Comparison of ENCODE assay signal across 12 cellular contexts in genomic region chr11:9943346-9944110, GRCh38.
A peak's percentile ranks its signal among the peaks of the same experiment; 100 is the strongest.
DNase-seq lines count a peak whose midpoint lies in the region; ATAC-seq, FAIRE-seq and TF ChIP-seq lines count a peak whose summit lies in the region.
"Had no signal": no experiment of that assay in that cellular context is flagged by ENCODE, and none has a peak within 500 bp of the region (broad histone marks: within the 10 kb centered on the region; RNA-seq: fewer than 3 reads in every experiment).

No MANE protein-coding gene starts in this region.

- H3K27ac ChIP-seq in SK-N-SH (ENCODE audit: low read depth in 2 of 2, low read length in 1 of 2) (peak overlapping the region; percentile 42 to 61; a peak in 3 of 4 replicates), pancreas (no peak overlapping the region)
- H3K27ac ChIP-seq: BLaER1 treated with 17β-estradiol and CSF1 and Interleukin-3, amounts not matched to agents 10 nM and 100 nM; Peyer's patch had no signal

- POLR2A ChIA-PET in SK-N-SH (lab: Yijun Ruan, JAX): no interaction called here

- H3K27me3 ChIP-seq in SK-N-SH (ENCODE audit: insufficient read depth): no peaks in the 10 kb centered on the region
- H3K27me3 ChIP-seq in pancreas: no peaks in the 10 kb centered on the region
- H3K27me3 ChIP-seq: BLaER1 treated with 17β-estradiol and CSF1 and Interleukin-3, amounts not matched to agents 10 nM and 100 nM; Peyer's patch had no signal

- TF ChIP-seq EP300 in SK-N-SH (IDR thresholded peaks at IDR 0.05; ENCODE audit: borderline replicate concordance in 1 of 2, low read depth in 1 of 2, low read length in 1 of 2): 0 out of 4 replicates have a peak, but pooled peaks of 1 of the 2 experiments have one; percentile 36

- H3K4me2 ChIP-seq in SK-N-SH: no peak overlapping the region
- H3K4me2 ChIP-seq: BLaER1 treated with 17β-estradiol and CSF1 and Interleukin-3, amounts not matched to agents 10 nM and 100 nM had no signal

- H3F3A ChIP-seq in SK-N-SH (replicated peaks; ENCODE audit: insufficient read depth): peaks cover 12% of the 10 kb centered on the region

- intact Hi-C loops in pancreas (cut with DNase I): no loop called here

- TF ChIP-seq RAD21 in SK-N-SH (IDR thresholded peaks at IDR 0.05; ENCODE audit: low read length): no peak

- H3K79me2 ChIP-seq in SK-N-SH (ENCODE audit: insufficient read depth): no peaks in the 10 kb centered on the region

- H3K4me1 ChIP-seq in SK-N-SH (ENCODE audit: control insufficient read depth in 1 of 2, insufficient read depth in 2 of 2, low read depth in 1 of 2, low read length in 1 of 2): peaks cover 0 to 10% of the 10 kb centered on the region in 2 experiments; a peak in 2 of 4 replicates
- no peaks in the 10 kb centered on the region for H3K4me1 ChIP-seq in pancreas
- H3K4me1 ChIP-seq: BLaER1 treated with 17β-estradiol and CSF1 and Interleukin-3, amounts not matched to agents 10 nM and 100 nM; Peyer's patch had no signal

- no peaks in the 10 kb centered on the region for H3K9me2 ChIP-seq in SK-N-SH

- H3K4me3 ChIP-seq in SK-N-SH (ENCODE audit: low read depth in 2 of 2, low read length in 1 of 2): no peak overlapping the region
- H3K4me3 ChIP-seq in fibroblast of pulmonary artery (replicated peaks; ENCODE audit: low read depth, low read length): no peak overlapping the region
- no peak overlapping the region for H3K4me3 ChIP-seq in pancreas
- H3K4me3 ChIP-seq: BLaER1 treated with 17β-estradiol and CSF1 and Interleukin-3, amounts not matched to agents 10 nM and 100 nM; Peyer's patch had no signal

- H3K36me3 ChIP-seq in SK-N-SH (replicated peaks in 1 of 2; ENCODE audit: control insufficient read depth in 1 of 2, insufficient read depth in 2 of 2, low read length in 1 of 2) (peaks cover 0 to 27% of the 10 kb centered on the region in 2 experiments), pancreas (no peaks in the 10 kb centered on the region)
- H3K36me3 ChIP-seq: Peyer's patch had no signal

- no peak overlapping the region for H2AFZ ChIP-seq in SK-N-SH (ENCODE audit: low read depth)

- no peak for FAIRE-seq in pancreas (lab: Jason Lieb, UNC)
- FAIRE-seq: TTC549 had no signal

- H4K20me1 ChIP-seq in SK-N-SH (ENCODE audit: insufficient read depth): no peaks in the 10 kb centered on the region
- H4K20me1 ChIP-seq: BLaER1 treated with 17β-estradiol and CSF1 and Interleukin-3, amounts not matched to agents 10 nM and 100 nM had no signal

- ATAC-seq in pancreas: peak in 3 of 4 donors; percentile 12 to 56 (median 50)
- no peak for ATAC-seq in HG03457 (IDR thresholded peaks at IDR 0.05; ENCODE audit: unreplicated experiment)
- ATAC-seq in GM18502 (IDR thresholded peaks at IDR 0.05; ENCODE audit: poor library complexity, unreplicated experiment): no peak

- no peak overlapping the region for H3K9ac ChIP-seq in SK-N-SH
- H3K9ac ChIP-seq: BLaER1 treated with 17β-estradiol and CSF1 and Interleukin-3, amounts not matched to agents 10 nM and 100 nM had no signal

- 56% methylated on average over 4 of the region's 4 CpGs for WGBS in SK-N-SH (ENCODE audit: low lambda C conversion rate)
- 67 to 74% methylated on average over 4 of the region's 4 CpGs for WGBS in pancreas, 2 donors

- TF ChIP-seq CTCF in SK-N-SH (IDR thresholded peaks at IDR 0.05) (no peak), fibroblast of pulmonary artery (IDR thresholded peaks at IDR 0.05; ENCODE audit: low read length, missing control alignments) (no peak), pancreas (IDR thresholded peaks at IDR 0.05) (no peak)

- DNase-seq in AG08395 (ENCODE audit: low spot score) (peak; percentile 67), SK-N-SH (no peak), fibroblast of pulmonary artery (ENCODE audit: low read depth) (peak; percentile 96), pancreas (no peak), cortex of kidney (lab: John Stamatoyannopoulos, UW) (no peak), occipital lobe (lab: John Stamatoyannopoulos, UW) (no peak)
- DNase-seq: glutamatergic neuron, Peyer's patch had no signal

- H3K9me3 ChIP-seq in SK-N-SH: 0 out of 2 replicates have a peak, but pooled peaks cover 10% of the 10 kb centered on the region
- no peaks in the 10 kb centered on the region for H3K9me3 ChIP-seq in pancreas
- H3K9me3 ChIP-seq: Peyer's patch had no signal

- CTCF ChIA-PET in SK-N-SH (lab: Yijun Ruan, JAX): interaction anchor here (0.8 kb wide), 1 partner anchor 9 kb away, joined by 3 read pairs; no protein-coding TSS in a partner anchor

TF ChIP-seq in SK-N-SH, 30 proteins besides CTCF, POLR2A, EP300 and RAD21:
- TF ChIP-seq USF1 (IDR thresholded peaks at IDR 0.05; ENCODE audit: borderline replicate concordance, low read depth) (no peak), SMC3 (IDR thresholded peaks at IDR 0.05; ENCODE audit: low read depth, low read length) (no peak), NRF1 (IDR thresholded peaks at IDR 0.05; ENCODE audit: low read depth, low read length) (no peak), FOXJ3 (CRISPR knock-in tag; IDR thresholded peaks at IDR 0.05) (no peak), TCF12 (IDR thresholded peaks at IDR 0.05) (peak; percentile 25; the same call in 1 of the 2 replicates), MXI1 (IDR thresholded peaks at IDR 0.05; ENCODE audit: low read depth, low read length) (no peak), RXRA (IDR thresholded peaks at IDR 0.05; ENCODE audit: borderline replicate concordance, low read depth) (no peak), JUND (IDR thresholded peaks at IDR 0.05) (0 out of 2 replicates have a peak, but pooled peaks have one; percentile 21), PBX3 (IDR thresholded peaks at IDR 0.05) (peak; percentile 63)

Comparison
In these comparisons a context has a peak if more than half of its experiments do, and no peak if none do; other contexts are left out.
1. DNase-seq: peak in AG08395 (single experiment) and fibroblast of pulmonary artery (single experiment); none in SK-N-SH (single experiment), pancreas (0 of 6), cortex of kidney (single experiment) and occipital lobe (single experiment).
2. H3K27ac ChIP-seq: peak in SK-N-SH (2 of 2); none in pancreas (0 of 4).
3. ATAC-seq: peak in pancreas (3 of 4); none in HG03457 (single experiment) and GM18502 (single experiment).